16 cellular contexts compared by ENCODE assay signal in genomic region chr2:109230980-109231420, GRCh38.
DNase-seq lines count a peak whose midpoint lies in the region; ATAC-seq, FAIRE-seq and TF ChIP-seq lines count a peak whose summit lies in the region.
"Had no signal": no experiment of that assay in that cellular context is flagged by ENCODE, and none has a peak within 500 bp of the region (broad histone marks: within the 10 kb centered on the region; RNA-seq: fewer than 3 reads in every experiment).

No MANE protein-coding gene starts in this region.

- no peak overlapping the region for H3K4me2 ChIP-seq in HepG2 (ENCODE audit: low read depth, low read length)

- H3K4me3 ChIP-seq in right lobe of liver (no peak overlapping the region), HepG2 (replicated peaks in 1 of 3; ENCODE audit: insufficient read depth in 1 of 3, low read depth in 2 of 3, low read length in 3 of 3) (no peak overlapping the region), adrenal gland (no peak overlapping the region), lung (no peak overlapping the region), aorta (ENCODE audit: low read length in 2 of 2) (no peak overlapping the region)
- H3K4me3 ChIP-seq: gastroesophageal sphincter, pancreas, suprapubic skin had no signal

- 17% methylated on average over 7 of the region's 7 CpGs for WGBS in right lobe of liver (ENCODE audit: insufficient coverage, low coverage, low lambda C conversion rate, missing lambda C conversion rate)
- WGBS in HepG2 (ENCODE audit: low lambda C conversion rate): 28% methylated on average over 7 of the region's 7 CpGs
- WGBS in adrenal gland, 4 donors: 37 to 53% (median 46%) methylated on average over 7 of the region's 7 CpGs
- 41 to 58% methylated on average over 7 of the region's 7 CpGs for WGBS in lung, 2 donors
- WGBS in aorta, 2 donors: 5 to 6% methylated on average over 7 of the region's 7 CpGs

- DNase-seq in right lobe of liver (no peak), HepG2 (ENCODE audit: low spot score) (no peak), adrenal gland (peak in 4 of 7 donors; percentile 35 to 72 (median 58)), lung (ENCODE audit: low spot score) (no peak), aorta (no peak), midbrain (lab: John Stamatoyannopoulos, UW) (no peak), NCI-H524 treated with DMSO at 0.1 percent for 48 hours (lab: John Stamatoyannopoulos, UW) (no peak), HPDE6-E6E7 (ENCODE audit: extremely low spot score) (no peak)
- DNase-seq: BE2C, NCI-H226, pancreas, SW 1271 had no signal

- TF ChIP-seq CTCF in right lobe of liver (IDR thresholded peaks at IDR 0.05) (no peak), HepG2 (CRISPR knock-in tag; IDR thresholded peaks at IDR 0.05) (no peak), adrenal gland (IDR thresholded peaks at IDR 0.05) (no peak), lung (IDR thresholded peaks at IDR 0.05; ENCODE audit: control extremely low read depth, extremely low read depth) (no peak)

- CTCF ChIA-PET in HepG2 (lab: Yijun Ruan, JAX; ENCODE audit: low intra/inter-chr PET ratio, low total read pairs): no interaction called here

- no peaks in the 10 kb centered on the region for H3K79me2 ChIP-seq in HepG2 (ENCODE audit: insufficient read depth, low read length)

- intact Hi-C loops in right lobe of liver (cut with DNase I): no loop called here
- intact Hi-C loops in HepG2 (cut with micrococcal nuclease; ENCODE audit: unreplicated experiment): no loop called here
- intact Hi-C loops in adrenal gland (cut with DNase I): no loop called here
- intact Hi-C loops in aorta (cut with DNase I): no loop called here

- POLR2A ChIA-PET in HepG2 (lab: Yijun Ruan, JAX): no interaction called here

- H3K27me3 ChIP-seq in right lobe of liver (no peaks in the 10 kb centered on the region), HepG2 (ENCODE audit: control insufficient read depth in 1 of 2, insufficient read depth in 2 of 2, low read length in 2 of 2) (no peaks in the 10 kb centered on the region; a peak in 2 of 5 replicates), adrenal gland (no peaks in the 10 kb centered on the region), lung (ENCODE audit: control insufficient read depth, insufficient read depth) (no peaks in the 10 kb centered on the region), aorta (ENCODE audit: control insufficient read depth in 1 of 2, insufficient read depth in 2 of 2, low read length in 1 of 2) (no peaks in the 10 kb centered on the region)
- H3K27me3 ChIP-seq: gastroesophageal sphincter, pancreas, suprapubic skin had no signal

- TF ChIP-seq EP300 in HepG2 (IDR thresholded peaks at IDR 0.05; ENCODE audit: low read depth in 2 of 2, low read length in 2 of 2) (no peak), HepG2 (CRISPR knock-in tag; IDR thresholded peaks at IDR 0.05; ENCODE audit: borderline replicate concordance) (no peak)

- in situ Hi-C loops in HepG2 (cut with HindIII; ENCODE audit: extremely low pct_ligation_motif_present, low pct_unique_long_range_greater_than_20kb): no loop called here

- no TSS peak for BruUV-seq in HepG2 (replicated peaks; lab: Mats Ljungman, UMichigan)

- H3K9ac ChIP-seq in HepG2 (ENCODE audit: insufficient read depth, low read depth, low read length): no peak overlapping the region

- FAIRE-seq in HepG2 (lab: Jason Lieb, UNC): no peak
- FAIRE-seq: GM12891, pancreas had no signal

- H3K4me1 ChIP-seq in right lobe of liver (peaks cover 0 to 7% (median 0%) of the 10 kb centered on the region in 4 donors), HepG2 (ENCODE audit: insufficient read depth, low read length) (peaks cover 7% of the 10 kb centered on the region), adrenal gland (replicated peaks in 1 of 2) (peaks cover 7 to 33% of the 10 kb centered on the region in 2 donors), lung (ENCODE audit: control insufficient read depth in 2 of 2, insufficient read depth in 2 of 2, low read length in 2 of 2) (peaks cover 7 to 16% of the 10 kb centered on the region in 2 donors), aorta (ENCODE audit: control insufficient read depth in 1 of 2, insufficient read depth in 2 of 2, low read length in 2 of 2) (peaks cover 5 to 8% of the 10 kb centered on the region in 2 donors)
- H3K4me1 ChIP-seq: BE2C had no signal

- ATAC-seq in right lobe of liver (peak; percentile 21 to 49 (median 32)), HepG2 (no peak), lung (ENCODE audit: insufficient read depth, low FRiP score) (no peak), aorta (ENCODE audit: low FRiP score) (no peak)
- ATAC-seq: gastroesophageal sphincter, WTC11 had no signal

- H2AFZ ChIP-seq in HepG2 (ENCODE audit: low read length): no peak overlapping the region

- no peak for TF ChIP-seq POLR2A in right lobe of liver (IDR thresholded peaks at IDR 0.05)
- no peak for TF ChIP-seq POLR2A in HepG2 (IDR thresholded peaks at IDR 0.05; ENCODE audit: insufficient read depth in 1 of 2, low read depth in 2 of 2, low read length in 2 of 2)
- no peak for TF ChIP-seq POLR2A in adrenal gland (IDR thresholded peaks at IDR 0.05)

- H3K9me3 ChIP-seq in right lobe of liver (no peaks in the 10 kb centered on the region), HepG2 (ENCODE audit: low read length) (no peaks in the 10 kb centered on the region), adrenal gland (replicated peaks in 1 of 3) (no peaks in the 10 kb centered on the region), lung (ENCODE audit: control insufficient read depth in 2 of 2, insufficient read depth in 1 of 2, low read length in 1 of 2) (no peaks in the 10 kb centered on the region), aorta (ENCODE audit: control insufficient read depth, low read length) (no peaks in the 10 kb centered on the region)
- H3K9me3 ChIP-seq: BE2C, gastroesophageal sphincter, pancreas, suprapubic skin had no signal

- no peaks in the 10 kb centered on the region for H4K20me1 ChIP-seq in HepG2 (ENCODE audit: insufficient read depth, low read length)

- H3K27ac ChIP-seq in right lobe of liver (peak overlapping the region in 1 of 3 donors; percentile 16), HepG2 (ENCODE audit: extremely low read length, insufficient read depth, low read length) (no peak overlapping the region), adrenal gland (peak overlapping the region in 1 of 5 donors; percentile 67), lung (ENCODE audit: low read depth in 1 of 2, low read length in 1 of 2) (peak overlapping the region; percentile 38 to 44), aorta (ENCODE audit: low read depth in 1 of 2, low read length in 2 of 2) (peak overlapping the region; percentile 26 to 34)
- H3K27ac ChIP-seq: pancreas, suprapubic skin had no signal

- H3K36me3 ChIP-seq in right lobe of liver (no peaks in the 10 kb centered on the region), HepG2 (replicated peaks in 1 of 2; ENCODE audit: control insufficient read depth in 1 of 2, insufficient read depth in 2 of 2, low read length in 2 of 2) (no peaks in the 10 kb centered on the region), adrenal gland (replicated peaks in 1 of 2) (no peaks in the 10 kb centered on the region), lung (ENCODE audit: control insufficient read depth in 2 of 2, insufficient read depth in 2 of 2, low read length in 2 of 2) (no peaks in the 10 kb centered on the region), aorta (ENCODE audit: control insufficient read depth in 1 of 2, insufficient read depth in 2 of 2, low read length in 1 of 2) (no peaks in the 10 kb centered on the region)
- H3K36me3 ChIP-seq: BE2C, gastroesophageal sphincter, pancreas, suprapubic skin had no signal

- TF ChIP-seq RAD21 in HepG2 (CRISPR knock-in tag; IDR thresholded peaks at IDR 0.05): no peak

TF ChIP-seq in HepG2, 621 proteins besides CTCF, POLR2A, EP300 and RAD21:
- TF ChIP-seq KLF9 (CRISPR knock-in tag; IDR thresholded peaks at IDR 0.05; ENCODE audit: low read depth) (no peak), AFF4 (CRISPR knock-in tag; IDR thresholded peaks at IDR 0.05) (no peak), TCF7 (IDR thresholded peaks at IDR 0.05; ENCODE audit: low read depth) (no peak), NCOA5 (CRISPR knock-in tag; IDR thresholded peaks at IDR 0.05) (no peak)
TF ChIP-seq in HepG2: peak in this region for 0.

Comparison
In these comparisons a context has a peak if more than half of its experiments do, and no peak if none do; other contexts are left out.
1. ATAC-seq: peak in right lobe of liver (4 of 4); none in HepG2 (single experiment), lung (single experiment) and aorta (single experiment).
2. DNase-seq: peak in adrenal gland (4 of 7); none in right lobe of liver (0 of 3), HepG2 (single experiment), lung (single experiment), aorta (0 of 2), midbrain (single experiment), NCI-H524 treated with DMSO at 0.1 percent for 48 hours (single experiment) and HPDE6-E6E7 (single experiment).